ENCODE assay signal across 15 cellular contexts in the genomic region with DNA sequence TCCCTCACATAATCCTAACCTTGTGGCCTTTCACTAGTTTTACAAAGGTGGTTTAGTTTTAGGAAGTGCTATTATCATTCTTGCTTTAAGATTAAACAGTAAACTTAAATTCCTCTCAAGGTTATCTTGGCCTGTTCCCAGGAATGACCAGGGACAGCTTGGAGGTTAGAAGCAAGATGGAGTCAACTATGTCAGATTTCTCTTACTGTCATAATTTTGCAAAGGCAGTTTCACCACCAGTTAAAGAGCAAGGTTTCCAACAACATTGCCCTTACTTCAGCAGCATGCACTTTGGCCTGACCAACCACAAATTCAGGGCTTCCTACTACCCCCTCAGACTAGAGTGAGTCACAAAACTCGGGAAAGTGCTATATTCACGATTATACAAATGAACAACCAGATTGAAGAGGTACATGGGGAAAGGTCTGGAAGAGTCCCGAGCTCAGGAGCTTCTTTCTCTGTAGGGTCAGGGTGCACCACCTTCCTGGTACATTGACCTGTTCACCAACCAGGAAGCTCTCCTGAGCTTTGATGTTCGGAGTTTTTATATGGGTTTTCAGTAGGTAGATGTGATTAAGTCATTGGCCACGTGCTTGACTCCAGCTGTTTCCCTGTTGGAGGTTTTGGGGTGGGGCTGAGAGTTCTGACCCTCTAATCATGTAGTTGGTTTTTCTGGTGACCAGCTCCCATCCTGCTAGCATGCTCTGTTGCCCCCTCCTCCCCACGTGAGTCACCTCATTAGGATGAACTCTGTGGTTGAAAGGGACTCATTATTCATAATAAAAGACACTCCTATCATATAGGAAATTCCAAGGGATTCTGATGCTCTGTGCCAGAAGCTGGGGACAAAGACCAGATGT. TPM values are rescaled to one million over a fixed set of nuclear protein-coding genes. Genes with fewer than 3 reads are reported as not detected.
DNase-seq lines count a peak whose midpoint lies in the region; ATAC-seq, FAIRE-seq and TF ChIP-seq lines count a peak whose summit lies in the region.
"Had no signal": no experiment of that assay in that cellular context is flagged by ENCODE, and none has a peak within 500 bp of the region (broad histone marks: within the 10 kb centered on the region; RNA-seq: fewer than 3 reads in every experiment).

No MANE protein-coding gene starts in this region.

- H3K27me3 ChIP-seq in AG04450 (ENCODE audit: control insufficient read depth, insufficient read depth, low read length) (no peaks in the 10 kb centered on the region), astrocyte (ENCODE audit: insufficient read depth, low read length) (no peaks in the 10 kb centered on the region)
- H3K27me3 ChIP-seq in naive thymus-derived CD4-positive, alpha-beta T cell (ENCODE audit: control insufficient read depth in 2 of 2, insufficient read depth in 2 of 2, low read length in 2 of 2): no peaks in the 10 kb centered on the region

- H3K4me3 Mint-ChIP-seq in astrocyte (ENCODE audit: unreplicated experiment): no peak overlapping the region
- no peak overlapping the region for H3K4me3 Mint-ChIP-seq in naive thymus-derived CD4-positive, alpha-beta T cell
- H3K4me3 Mint-ChIP-seq: central memory CD8-positive, alpha-beta T cell; T-helper 2 cell treated with Interferon-gamma antibody and Interleukin-4, amounts not matched to agents 5 μg/mL and 100 μg/mL, for 36 hours had no signal

- H3K9me3 Mint-ChIP-seq in astrocyte (ENCODE audit: unreplicated experiment): peaks cover 11% of the 10 kb centered on the region
- peaks cover 0 to 12% (median 5%) of the 10 kb centered on the region in 11 donors for H3K9me3 Mint-ChIP-seq in naive thymus-derived CD4-positive, alpha-beta T cell
- H3K9me3 Mint-ChIP-seq: central memory CD8-positive, alpha-beta T cell had no signal

- ATAC-seq in naive thymus-derived CD4-positive, alpha-beta T cell: no peak
- ATAC-seq in HG03108 (IDR thresholded peaks at IDR 0.05; ENCODE audit: unreplicated experiment): no peak
- ATAC-seq: psoas muscle had no signal

- peak overlapping the region; percentile 94 for H3K27ac Mint-ChIP-seq in astrocyte (ENCODE audit: unreplicated experiment)
- H3K27ac Mint-ChIP-seq in naive thymus-derived CD4-positive, alpha-beta T cell: no peak overlapping the region
- H3K27ac Mint-ChIP-seq: T-helper 2 cell treated with Interferon-gamma antibody and Interleukin-4, amounts not matched to agents 5 μg/mL and 100 μg/mL, for 36 hours had no signal

- H3K27ac ChIP-seq in AG04450 (ENCODE audit: low read depth, low read length) (peak overlapping the region; percentile 91), astrocyte (ENCODE audit: low read depth, low read length) (peak overlapping the region; percentile 91)
- no peak overlapping the region for H3K27ac ChIP-seq in naive thymus-derived CD4-positive, alpha-beta T cell (ENCODE audit: low read depth, low read length)
- H3K27ac ChIP-seq: C4-2B, psoas muscle had no signal

- peak; percentile 58 for DNase-seq in AG04450 (ENCODE audit: low read depth, low spot score)
- peak; percentile 71 for DNase-seq in HS-27A (ENCODE audit: low read depth)
- peak; percentile 92 for DNase-seq in astrocyte (ENCODE audit: low read depth)
- DNase-seq in iris pigment epithelial cell (ENCODE audit: low read depth): peak; percentile 89
- DNase-seq in naive thymus-derived CD4-positive, alpha-beta T cell: no peak
- DNase-seq in amygdala (lab: John Stamatoyannopoulos, UW): no peak
- DNase-seq in pons (ENCODE audit: low spot score): no peak
- DNase-seq: activated T-cell treated with anti-CD3 and anti-CD28 coated beads for 4 hours, NCI-H1436, psoas muscle had no signal

- H3K4me2 ChIP-seq in astrocyte (ENCODE audit: low read length): peak overlapping the region; percentile 84

- peaks cover 17% of the 10 kb centered on the region for H3K36me3 Mint-ChIP-seq in astrocyte (ENCODE audit: low read depth, unreplicated experiment)
- H3K36me3 Mint-ChIP-seq in naive thymus-derived CD4-positive, alpha-beta T cell: peaks cover 4 to 32% (median 22%) of the 10 kb centered on the region in 5 donors

- H3K27me3 Mint-ChIP-seq in astrocyte (ENCODE audit: low read depth, unreplicated experiment): no peaks in the 10 kb centered on the region
- H3K27me3 Mint-ChIP-seq in naive thymus-derived CD4-positive, alpha-beta T cell: no peaks in the 10 kb centered on the region
- H3K27me3 Mint-ChIP-seq: central memory CD8-positive, alpha-beta T cell had no signal

- H3K36me3 ChIP-seq in astrocyte (ENCODE audit: insufficient read depth, low read length): no peaks in the 10 kb centered on the region
- H3K36me3 ChIP-seq in naive thymus-derived CD4-positive, alpha-beta T cell (ENCODE audit: control insufficient read depth in 2 of 3, insufficient read depth in 3 of 3, low read length in 3 of 3): peaks cover 0 to 21% (median 0%) of the 10 kb centered on the region in 3 experiments

- peaks cover 36% of the 10 kb centered on the region for H3K4me1 ChIP-seq in astrocyte (ENCODE audit: insufficient read depth, low read length)
- H3K4me1 ChIP-seq in naive thymus-derived CD4-positive, alpha-beta T cell (ENCODE audit: control insufficient read depth in 2 of 2, insufficient read depth in 2 of 2, low read length in 2 of 2): no peaks in the 10 kb centered on the region

- H3K9me3 ChIP-seq in AG04450 (ENCODE audit: control insufficient read depth, insufficient read depth, low read length) (peaks cover 5% of the 10 kb centered on the region), astrocyte (ENCODE audit: insufficient read depth, low read depth, low read length) (peaks cover 3% of the 10 kb centered on the region)
- H3K9me3 ChIP-seq in naive thymus-derived CD4-positive, alpha-beta T cell (ENCODE audit: control insufficient read depth in 2 of 3, low read length in 3 of 3): no peaks in the 10 kb centered on the region

- FAIRE-seq in astrocyte (lab: Jason Lieb, UNC): peak; percentile 37
- FAIRE-seq: GM19239 had no signal

- no peak overlapping the region for H2AFZ ChIP-seq in astrocyte (ENCODE audit: low read depth, low read length)

- peaks cover 11% of the 10 kb centered on the region for H3K79me2 ChIP-seq in astrocyte (ENCODE audit: insufficient read depth, low read length)

- peaks cover 12% of the 10 kb centered on the region for H3K4me1 Mint-ChIP-seq in astrocyte (ENCODE audit: low read depth, unreplicated experiment)
- H3K4me1 Mint-ChIP-seq in naive thymus-derived CD4-positive, alpha-beta T cell: peaks cover 0 to 6% (median 0%) of the 10 kb centered on the region in 7 donors

- POLR2A ChIA-PET in AG04450 (lab: Yijun Ruan, JAX): interaction anchor here (0.6 to 1.2 kb wide), 5 partner anchors 29 to 198 kb away, joined by 3 to 11 read pairs (median 3); no protein-coding TSS in a partner anchor
- POLR2A ChIA-PET in naive thymus-derived CD4-positive, alpha-beta T cell (lab: Charles Lee): no interaction called here

- peak overlapping the region; percentile 18; the same call in 1 of the 2 replicates for H3K4me3 ChIP-seq in AG04450 (ENCODE audit: low read depth, low read length)
- peak overlapping the region; percentile 44 for H3K4me3 ChIP-seq in astrocyte (ENCODE audit: insufficient read depth, low read depth, low read length)
- no peak overlapping the region for H3K4me3 ChIP-seq in naive thymus-derived CD4-positive, alpha-beta T cell (ENCODE audit: low read length)
- H3K4me3 ChIP-seq: psoas muscle had no signal

- TF ChIP-seq CTCF in AG04450 (IDR thresholded peaks at IDR 0.05; ENCODE audit: low read depth, low read length) (no peak), astrocyte (IDR thresholded peaks at IDR 0.05; ENCODE audit: insufficient read depth, low read depth, low read length) (no peak)

- H4K20me1 ChIP-seq in astrocyte (ENCODE audit: insufficient read depth, low read length): no peaks in the 10 kb centered on the region

- CTCF ChIA-PET in AG04450 (lab: Charles Lee): interaction anchor here (1.2 kb wide), 1 partner anchor 154 kb away, joined by 3 read pairs; the partner anchor contains the start of gene LRRC37B
- CTCF ChIA-PET in naive thymus-derived CD4-positive, alpha-beta T cell (lab: Charles Lee): no interaction called here

- intact Hi-C loops in naive thymus-derived CD4-positive, alpha-beta T cell (cut with micrococcal nuclease): no loop called here

- H3K9ac ChIP-seq in astrocyte (ENCODE audit: low read length): peak overlapping the region; percentile 67

RNA-seq across cellular contexts. Expression of gene RHOT1, which starts 19.4 kb away (rescaled TPM):
- polyA plus RNA-seq in AG04450 (2011; rRNA removed): 44.4 and 59.0 TPM in 2 replicates
- polyA minus RNA-seq in AG04450 (2011; rRNA and poly(A)+ RNA removed): 24.5 and 48.7 TPM in 2 replicates
- 20.1 and 20.9 TPM in 2 replicates for total RNA-seq in astrocyte
- 10 to 100 TPM; 24.3 to 31.7 (median 29.3) TPM for total RNA-seq in naive thymus-derived CD4-positive, alpha-beta T cell
- 10 to 100 TPM; 28.5 to 29.6 TPM for polyA plus RNA-seq in naive thymus-derived CD4-positive, alpha-beta T cell

Comparison
In these comparisons a context has a peak if more than half of its experiments do, and no peak if none do; other contexts are left out.
1. DNase-seq: peak in AG04450 (single experiment), HS-27A (single experiment), astrocyte (single experiment) and iris pigment epithelial cell (single experiment); none in naive thymus-derived CD4-positive, alpha-beta T cell (0 of 9), amygdala (0 of 56) and pons (single experiment).